8 cellular contexts compared by ENCODE assay signal in the genomic region with DNA sequence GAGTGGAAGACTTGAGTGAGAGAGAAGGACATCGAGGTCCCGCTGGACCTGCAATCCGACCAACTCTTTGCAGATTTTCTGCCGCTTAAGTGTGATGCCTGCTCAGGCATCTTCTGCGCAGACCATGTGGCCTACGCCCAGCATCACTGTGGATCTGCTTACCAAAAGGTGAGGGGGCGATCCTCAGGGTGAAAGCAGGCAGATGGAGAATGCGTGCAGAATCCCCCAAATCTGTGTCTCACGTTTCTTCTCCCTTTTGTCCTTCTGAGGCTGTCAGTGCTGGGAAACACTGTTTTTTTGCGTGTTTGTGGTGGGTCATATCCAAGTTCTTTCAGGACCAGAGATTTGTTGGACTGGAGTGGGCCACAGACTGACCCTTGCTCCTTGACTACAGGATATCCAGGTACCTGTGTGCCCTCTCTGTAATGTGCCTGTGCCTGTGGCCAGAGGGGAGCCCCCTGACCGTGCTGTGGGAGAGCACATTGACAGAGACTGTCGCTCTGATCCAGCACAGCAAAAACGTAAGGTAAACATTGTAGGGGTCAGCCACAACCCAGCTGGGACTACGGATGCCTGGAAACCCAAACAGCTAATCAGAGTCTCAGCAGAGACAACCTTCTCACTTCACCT. TPM values are rescaled to one million over a fixed set of nuclear protein-coding genes. Genes with fewer than 3 reads are reported as not detected.
DNase-seq lines count a peak whose midpoint lies in the region; TF ChIP-seq lines count a peak whose summit lies in the region.

No MANE protein-coding gene starts in this region.

- H3K4me1 ChIP-seq in testis, result peaks cover 18% of the 10 kb centered on the region

- H3K27me3 ChIP-seq in kidney epithelial cell (ENCODE audit: control insufficient read depth, insufficient read depth, low read length) (no peaks in the 10 kb centered on the region), testis (no peaks in the 10 kb centered on the region)

- peaks cover 5% of the 10 kb centered on the region for H3K36me3 ChIP-seq in kidney epithelial cell (ENCODE audit: control insufficient read depth, insufficient read depth, low read length)
- no peaks in the 10 kb centered on the region for H3K36me3 ChIP-seq in testis (ENCODE audit: low read depth, missing control alignments)

- intact Hi-C loops in testis (cut with DNase I; ENCODE audit: low total_unique reads), result no loop called here

- peak overlapping the region; percentile 86 for H3K4me3 Mint-ChIP-seq in T-helper 1 cell treated with Interleukin-12 subunit alpha and Interleukin-12 subunit beta and Interleukin-4 antibody, amounts not matched to agents 30 μg/mL and 1 μg/mL, for 36 hours

- in situ Hi-C loops in astrocyte of the cerebellum (cut with HindIII; ENCODE audit: low sequenced_read_pairs), result no loop called here

- H3K36me3 Mint-ChIP-seq in T-helper 1 cell treated with Interleukin-12 subunit alpha and Interleukin-12 subunit beta and Interleukin-4 antibody, amounts not matched to agents 30 μg/mL and 1 μg/mL, for 36 hours (ENCODE audit: low read depth), result peaks cover 17% of the 10 kb centered on the region

- peaks cover 4% of the 10 kb centered on the region for H3K9me3 Mint-ChIP-seq in T-helper 1 cell treated with Interleukin-12 subunit alpha and Interleukin-12 subunit beta and Interleukin-4 antibody, amounts not matched to agents 30 μg/mL and 1 μg/mL, for 36 hours

- H3K27me3 Mint-ChIP-seq in T-helper 1 cell treated with Interleukin-12 subunit alpha and Interleukin-12 subunit beta and Interleukin-4 antibody, amounts not matched to agents 30 μg/mL and 1 μg/mL, for 36 hours (ENCODE audit: low read depth), result no peaks in the 10 kb centered on the region

- H3K9me3 ChIP-seq in testis, result no peaks in the 10 kb centered on the region

- H3K27ac Mint-ChIP-seq in T-helper 1 cell treated with Interleukin-12 subunit alpha and Interleukin-12 subunit beta and Interleukin-4 antibody, amounts not matched to agents 30 μg/mL and 1 μg/mL, for 36 hours, result peak overlapping the region; percentile 67

- peaks cover 38% of the 10 kb centered on the region for H3K4me1 Mint-ChIP-seq in T-helper 1 cell treated with Interleukin-12 subunit alpha and Interleukin-12 subunit beta and Interleukin-4 antibody, amounts not matched to agents 30 μg/mL and 1 μg/mL, for 36 hours (ENCODE audit: low read depth)

- DNase-seq in T-helper 1 cell, result no peak
- DNase-seq in astrocyte of the cerebellum (ENCODE audit: low read depth), result no peak
- DNase-seq in kidney epithelial cell (ENCODE audit: low read depth), result no peak
- DNase-seq in testis, result no peak
- DNase-seq in central memory CD4-positive, alpha-beta T cell, result no peak
- no peak for DNase-seq in AG08395 (ENCODE audit: low spot score)
- no peak for DNase-seq in NCI-H1105 treated with DMSO at 0.1 percent for 48 hours (lab: John Stamatoyannopoulos, UW)

- H3K27ac ChIP-seq in testis, result peak overlapping the region; percentile 97

- no peak for TF ChIP-seq POLR2A in testis (IDR thresholded peaks at IDR 0.05)

- WGBS in testis, 2 donors, result 8 to 16% methylated on average over 11 to 14 of the region's 14 CpGs

- no peak for TF ChIP-seq CTCF in astrocyte of the cerebellum (IDR thresholded peaks at IDR 0.05; ENCODE audit: low read depth, low read length, missing control alignments)
- TF ChIP-seq CTCF in kidney epithelial cell (IDR thresholded peaks at IDR 0.05; ENCODE audit: insufficient read depth, low read length, poor library complexity, severe bottlenecking), result no peak
- no peak for TF ChIP-seq CTCF in testis (IDR thresholded peaks at IDR 0.05)

- H3K4me3 ChIP-seq in astrocyte of the cerebellum (ENCODE audit: low read depth, low read length), result peak overlapping the region; percentile 64
- H3K4me3 ChIP-seq in kidney epithelial cell (ENCODE audit: low read depth, low read length), result peak overlapping the region; percentile 81
- peak overlapping the region; percentile 69 to 80 for H3K4me3 ChIP-seq in testis

RNA-seq across cellular contexts. Expression of gene ZFAND2B, which starts 0.8 kb away (rescaled TPM):
- total RNA-seq in kidney epithelial cell (44.3 and 48.2 TPM in 2 replicates), testis (10 to 100 TPM; 34.3 to 41.3 TPM)
- polyA plus RNA-seq in testis (ENCODE audit: insufficient read depth, low read depth, low replicate concordance), result 27.0 TPM

RNA-seq across cellular contexts. Expression of gene ABCB6, which starts 11.4 kb away (rescaled TPM):
- 5.8 and 7.3 TPM in 2 replicates for total RNA-seq in kidney epithelial cell
- total RNA-seq in testis, result 10 to 100 TPM; 43.8 to 47.0 TPM
- 94.8 TPM for polyA plus RNA-seq in testis (ENCODE audit: insufficient read depth, low read depth, low replicate concordance)

RNA-seq across cellular contexts. Expression of gene ATG9A, which starts 22.1 kb away (rescaled TPM):
- total RNA-seq in kidney epithelial cell, result 46.1 and 58.0 TPM in 2 replicates
- total RNA-seq in testis, result 100 to 1,000 TPM; 115 to 125 TPM
- 207 TPM for polyA plus RNA-seq in testis (ENCODE audit: insufficient read depth, low read depth, low replicate concordance)

RNA-seq across cellular contexts. Expression of gene ANKZF1, which starts 22.2 kb away (rescaled TPM):
- total RNA-seq in kidney epithelial cell (43.5 and 52.3 TPM in 2 replicates), testis (10 to 100 TPM; 50.9 to 56.4 TPM)
- polyA plus RNA-seq in testis (ENCODE audit: insufficient read depth, low read depth, low replicate concordance), result 27.9 TPM

RNA-seq across cellular contexts. Expression of gene RETREG2, which starts 29.3 kb away (rescaled TPM):
- total RNA-seq in kidney epithelial cell (95.2 and 111 TPM in 2 replicates), testis (100 to 1,000 TPM; 135 to 138 TPM)
- polyA plus RNA-seq in testis (ENCODE audit: insufficient read depth, low read depth, low replicate concordance), result 441 TPM
